1 cellular context compared by ENCODE assay signal in the genomic region with DNA sequence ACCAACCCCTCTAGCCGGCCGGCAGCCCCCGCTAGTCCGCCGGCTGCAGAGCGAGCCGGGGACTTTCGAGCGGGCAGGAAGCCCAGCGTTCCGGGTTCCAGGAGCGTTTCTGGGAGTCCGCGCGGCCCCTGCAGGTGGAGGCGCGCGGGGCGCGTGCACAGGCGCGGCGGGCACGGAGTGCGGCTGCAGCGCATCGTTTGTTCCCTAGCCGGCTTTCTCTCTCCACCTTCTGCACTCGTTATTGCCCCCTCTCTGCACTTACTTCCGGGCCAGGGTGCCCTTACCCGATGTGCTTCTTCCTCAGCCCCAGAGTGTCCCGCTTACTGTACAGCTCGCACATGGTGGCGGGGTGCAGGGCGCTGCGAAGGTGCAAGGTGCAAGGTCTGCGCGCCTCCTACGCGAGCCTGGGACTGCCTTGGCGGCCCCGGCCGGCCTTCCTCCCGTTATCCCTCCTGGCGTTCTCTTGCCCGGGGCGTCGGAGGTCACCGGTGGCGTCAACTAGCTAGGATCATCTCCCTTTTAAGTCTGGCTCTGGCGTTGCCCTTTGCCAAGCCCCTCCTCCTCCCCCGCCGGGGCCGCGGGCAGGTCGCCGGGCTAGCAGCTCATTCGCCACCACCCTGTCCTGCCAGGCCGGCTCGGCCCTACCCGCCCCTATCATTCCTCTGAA.
TF ChIP-seq lines count a peak whose summit lies in the region.

A gene (minus strand): TSS at position 495 of the 667 bp plus-strand sequence. CDS start 155 bp downstream, at position 340.

TF ChIP-seq in WTC11, 78 proteins besides CTCF, POLR2A, EP300 and RAD21 (continued from another document and continues in another):
- TF ChIP-seq, protein P1, sequence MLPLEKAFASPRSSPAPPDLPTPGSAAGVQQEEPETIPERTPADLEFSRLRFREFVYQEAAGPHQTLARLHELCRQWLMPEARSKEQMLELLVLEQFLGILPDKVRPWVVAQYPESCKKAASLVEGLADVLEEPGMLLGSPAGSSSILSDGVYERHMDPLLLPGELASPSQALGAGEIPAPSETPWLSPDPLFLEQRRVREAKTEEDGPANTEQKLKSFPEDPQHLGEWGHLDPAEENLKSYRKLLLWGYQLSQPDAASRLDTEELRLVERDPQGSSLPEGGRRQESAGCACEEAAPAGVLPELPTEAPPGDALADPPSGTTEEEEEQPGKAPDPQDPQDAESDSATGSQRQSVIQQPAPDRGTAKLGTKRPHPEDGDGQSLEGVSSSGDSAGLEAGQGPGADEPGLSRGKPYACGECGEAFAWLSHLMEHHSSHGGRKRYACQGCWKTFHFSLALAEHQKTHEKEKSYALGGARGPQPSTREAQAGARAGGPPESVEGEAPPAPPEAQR (CRISPR knock-in tag; IDR thresholded peaks at IDR 0.05), result no peak
- TF ChIP-seq, protein P2, sequence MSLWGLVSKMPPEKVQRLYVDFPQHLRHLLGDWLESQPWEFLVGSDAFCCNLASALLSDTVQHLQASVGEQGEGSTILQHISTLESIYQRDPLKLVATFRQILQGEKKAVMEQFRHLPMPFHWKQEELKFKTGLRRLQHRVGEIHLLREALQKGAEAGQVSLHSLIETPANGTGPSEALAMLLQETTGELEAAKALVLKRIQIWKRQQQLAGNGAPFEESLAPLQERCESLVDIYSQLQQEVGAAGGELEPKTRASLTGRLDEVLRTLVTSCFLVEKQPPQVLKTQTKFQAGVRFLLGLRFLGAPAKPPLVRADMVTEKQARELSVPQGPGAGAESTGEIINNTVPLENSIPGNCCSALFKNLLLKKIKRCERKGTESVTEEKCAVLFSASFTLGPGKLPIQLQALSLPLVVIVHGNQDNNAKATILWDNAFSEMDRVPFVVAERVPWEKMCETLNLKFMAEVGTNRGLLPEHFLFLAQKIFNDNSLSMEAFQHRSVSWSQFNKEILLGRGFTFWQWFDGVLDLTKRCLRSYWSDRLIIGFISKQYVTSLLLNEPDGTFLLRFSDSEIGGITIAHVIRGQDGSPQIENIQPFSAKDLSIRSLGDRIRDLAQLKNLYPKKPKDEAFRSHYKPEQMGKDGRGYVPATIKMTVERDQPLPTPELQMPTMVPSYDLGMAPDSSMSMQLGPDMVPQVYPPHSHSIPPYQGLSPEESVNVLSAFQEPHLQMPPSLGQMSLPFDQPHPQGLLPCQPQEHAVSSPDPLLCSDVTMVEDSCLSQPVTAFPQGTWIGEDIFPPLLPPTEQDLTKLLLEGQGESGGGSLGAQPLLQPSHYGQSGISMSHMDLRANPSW (CRISPR knock-in tag; conservative IDR thresholded peaks at IDR 0.05; ENCODE audit: low read depth), result no peak
- TF ChIP-seq ZNF317 (CRISPR knock-in tag; IDR thresholded peaks at IDR 0.05; ENCODE audit: borderline replicate concordance, low read depth), result peak; percentile 56; the same call in 1 of the 2 replicates
- TF ChIP-seq NFATC4 (CRISPR knock-in tag; IDR thresholded peaks at IDR 0.05), result no peak
- no peak for TF ChIP-seq SMAD4 (CRISPR knock-in tag; IDR thresholded peaks at IDR 0.05)
- TF ChIP-seq ELF4 (CRISPR knock-in tag; IDR thresholded peaks at IDR 0.05; ENCODE audit: low read depth), result no peak
- TF ChIP-seq, protein P3, sequence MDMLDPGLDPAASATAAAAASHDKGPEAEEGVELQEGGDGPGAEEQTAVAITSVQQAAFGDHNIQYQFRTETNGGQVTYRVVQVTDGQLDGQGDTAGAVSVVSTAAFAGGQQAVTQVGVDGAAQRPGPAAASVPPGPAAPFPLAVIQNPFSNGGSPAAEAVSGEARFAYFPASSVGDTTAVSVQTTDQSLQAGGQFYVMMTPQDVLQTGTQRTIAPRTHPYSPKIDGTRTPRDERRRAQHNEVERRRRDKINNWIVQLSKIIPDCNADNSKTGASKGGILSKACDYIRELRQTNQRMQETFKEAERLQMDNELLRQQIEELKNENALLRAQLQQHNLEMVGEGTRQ (CRISPR knock-in tag; IDR thresholded peaks at IDR 0.05), result no peak
- TF ChIP-seq SP1 (CRISPR knock-in tag; conservative IDR thresholded peaks at IDR 0.05), result 0 out of 2 replicates have a peak, but pooled peaks have one; percentile 51
- TF ChIP-seq, protein P4, sequence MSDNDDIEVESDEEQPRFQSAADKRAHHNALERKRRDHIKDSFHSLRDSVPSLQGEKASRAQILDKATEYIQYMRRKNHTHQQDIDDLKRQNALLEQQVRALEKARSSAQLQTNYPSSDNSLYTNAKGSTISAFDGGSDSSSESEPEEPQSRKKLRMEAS (CRISPR knock-in tag; IDR thresholded peaks at IDR 0.05), result peak; percentile 81
- TF ChIP-seq, protein P5, sequence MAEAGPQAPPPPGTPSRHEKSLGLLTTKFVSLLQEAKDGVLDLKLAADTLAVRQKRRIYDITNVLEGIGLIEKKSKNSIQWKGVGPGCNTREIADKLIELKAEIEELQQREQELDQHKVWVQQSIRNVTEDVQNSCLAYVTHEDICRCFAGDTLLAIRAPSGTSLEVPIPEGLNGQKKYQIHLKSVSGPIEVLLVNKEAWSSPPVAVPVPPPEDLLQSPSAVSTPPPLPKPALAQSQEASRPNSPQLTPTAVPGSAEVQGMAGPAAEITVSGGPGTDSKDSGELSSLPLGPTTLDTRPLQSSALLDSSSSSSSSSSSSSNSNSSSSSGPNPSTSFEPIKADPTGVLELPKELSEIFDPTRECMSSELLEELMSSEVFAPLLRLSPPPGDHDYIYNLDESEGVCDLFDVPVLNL (CRISPR knock-in tag; IDR thresholded peaks at IDR 0.05; ENCODE audit: borderline replicate concordance, low read depth), result no peak
- TF ChIP-seq EMX1 (CRISPR knock-in tag; IDR thresholded peaks at IDR 0.05), result 0 out of 2 replicates have a peak, but pooled peaks have one; percentile 3
- 0 out of 2 replicates have a peak, but pooled peaks have one; percentile 26 for TF ChIP-seq ZNF138 (CRISPR knock-in tag; conservative IDR thresholded peaks at IDR 0.05)
- peak; percentile 88; the same call in 1 of the 2 replicates for TF ChIP-seq FOXP1 (CRISPR knock-in tag; IDR thresholded peaks at IDR 0.05; ENCODE audit: borderline replicate concordance)
- no peak for TF ChIP-seq ZNF219 (CRISPR knock-in tag; IDR thresholded peaks at IDR 0.05; ENCODE audit: borderline replicate concordance)
- TF ChIP-seq ZNF416 (CRISPR knock-in tag; IDR thresholded peaks at IDR 0.05), result no peak
- 0 out of 2 replicates have a peak, but pooled peaks have one; percentile 31 for TF ChIP-seq TP53 (CRISPR knock-in tag; IDR thresholded peaks at IDR 0.05)
- TF ChIP-seq, protein P6, sequence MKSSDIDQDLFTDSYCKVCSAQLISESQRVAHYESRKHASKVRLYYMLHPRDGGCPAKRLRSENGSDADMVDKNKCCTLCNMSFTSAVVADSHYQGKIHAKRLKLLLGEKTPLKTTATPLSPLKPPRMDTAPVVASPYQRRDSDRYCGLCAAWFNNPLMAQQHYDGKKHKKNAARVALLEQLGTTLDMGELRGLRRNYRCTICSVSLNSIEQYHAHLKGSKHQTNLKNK (CRISPR knock-in tag; IDR thresholded peaks at IDR 0.05), result no peak
- TF ChIP-seq, protein P7, sequence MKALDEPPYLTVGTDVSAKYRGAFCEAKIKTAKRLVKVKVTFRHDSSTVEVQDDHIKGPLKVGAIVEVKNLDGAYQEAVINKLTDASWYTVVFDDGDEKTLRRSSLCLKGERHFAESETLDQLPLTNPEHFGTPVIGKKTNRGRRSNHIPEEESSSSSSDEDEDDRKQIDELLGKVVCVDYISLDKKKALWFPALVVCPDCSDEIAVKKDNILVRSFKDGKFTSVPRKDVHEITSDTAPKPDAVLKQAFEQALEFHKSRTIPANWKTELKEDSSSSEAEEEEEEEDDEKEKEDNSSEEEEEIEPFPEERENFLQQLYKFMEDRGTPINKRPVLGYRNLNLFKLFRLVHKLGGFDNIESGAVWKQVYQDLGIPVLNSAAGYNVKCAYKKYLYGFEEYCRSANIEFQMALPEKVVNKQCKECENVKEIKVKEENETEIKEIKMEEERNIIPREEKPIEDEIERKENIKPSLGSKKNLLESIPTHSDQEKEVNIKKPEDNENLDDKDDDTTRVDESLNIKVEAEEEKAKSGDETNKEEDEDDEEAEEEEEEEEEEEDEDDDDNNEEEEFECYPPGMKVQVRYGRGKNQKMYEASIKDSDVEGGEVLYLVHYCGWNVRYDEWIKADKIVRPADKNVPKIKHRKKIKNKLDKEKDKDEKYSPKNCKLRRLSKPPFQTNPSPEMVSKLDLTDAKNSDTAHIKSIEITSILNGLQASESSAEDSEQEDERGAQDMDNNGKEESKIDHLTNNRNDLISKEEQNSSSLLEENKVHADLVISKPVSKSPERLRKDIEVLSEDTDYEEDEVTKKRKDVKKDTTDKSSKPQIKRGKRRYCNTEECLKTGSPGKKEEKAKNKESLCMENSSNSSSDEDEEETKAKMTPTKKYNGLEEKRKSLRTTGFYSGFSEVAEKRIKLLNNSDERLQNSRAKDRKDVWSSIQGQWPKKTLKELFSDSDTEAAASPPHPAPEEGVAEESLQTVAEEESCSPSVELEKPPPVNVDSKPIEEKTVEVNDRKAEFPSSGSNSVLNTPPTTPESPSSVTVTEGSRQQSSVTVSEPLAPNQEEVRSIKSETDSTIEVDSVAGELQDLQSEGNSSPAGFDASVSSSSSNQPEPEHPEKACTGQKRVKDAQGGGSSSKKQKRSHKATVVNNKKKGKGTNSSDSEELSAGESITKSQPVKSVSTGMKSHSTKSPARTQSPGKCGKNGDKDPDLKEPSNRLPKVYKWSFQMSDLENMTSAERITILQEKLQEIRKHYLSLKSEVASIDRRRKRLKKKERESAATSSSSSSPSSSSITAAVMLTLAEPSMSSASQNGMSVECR (CRISPR knock-in tag; IDR thresholded peaks at IDR 0.05; ENCODE audit: borderline replicate concordance), result peak; percentile 84; the same call in 1 of the 2 replicates
- no peak; the same call in 1 of the 2 replicates for TF ChIP-seq CREM (CRISPR knock-in tag; IDR thresholded peaks at IDR 0.05)
- TF ChIP-seq ZNF232 (CRISPR knock-in tag; IDR thresholded peaks at IDR 0.05), result no peak
- TF ChIP-seq, protein P8, sequence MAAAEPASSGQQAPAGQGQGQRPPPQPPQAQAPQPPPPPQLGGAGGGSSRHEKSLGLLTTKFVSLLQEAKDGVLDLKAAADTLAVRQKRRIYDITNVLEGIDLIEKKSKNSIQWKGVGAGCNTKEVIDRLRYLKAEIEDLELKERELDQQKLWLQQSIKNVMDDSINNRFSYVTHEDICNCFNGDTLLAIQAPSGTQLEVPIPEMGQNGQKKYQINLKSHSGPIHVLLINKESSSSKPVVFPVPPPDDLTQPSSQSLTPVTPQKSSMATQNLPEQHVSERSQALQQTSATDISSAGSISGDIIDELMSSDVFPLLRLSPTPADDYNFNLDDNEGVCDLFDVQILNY (CRISPR knock-in tag; IDR thresholded peaks at IDR 0.05), result no peak; the same call in 1 of the 2 replicates
- peak; percentile 44 for TF ChIP-seq TEAD1 (CRISPR knock-in tag; IDR thresholded peaks at IDR 0.05)
- TF ChIP-seq, protein P9, sequence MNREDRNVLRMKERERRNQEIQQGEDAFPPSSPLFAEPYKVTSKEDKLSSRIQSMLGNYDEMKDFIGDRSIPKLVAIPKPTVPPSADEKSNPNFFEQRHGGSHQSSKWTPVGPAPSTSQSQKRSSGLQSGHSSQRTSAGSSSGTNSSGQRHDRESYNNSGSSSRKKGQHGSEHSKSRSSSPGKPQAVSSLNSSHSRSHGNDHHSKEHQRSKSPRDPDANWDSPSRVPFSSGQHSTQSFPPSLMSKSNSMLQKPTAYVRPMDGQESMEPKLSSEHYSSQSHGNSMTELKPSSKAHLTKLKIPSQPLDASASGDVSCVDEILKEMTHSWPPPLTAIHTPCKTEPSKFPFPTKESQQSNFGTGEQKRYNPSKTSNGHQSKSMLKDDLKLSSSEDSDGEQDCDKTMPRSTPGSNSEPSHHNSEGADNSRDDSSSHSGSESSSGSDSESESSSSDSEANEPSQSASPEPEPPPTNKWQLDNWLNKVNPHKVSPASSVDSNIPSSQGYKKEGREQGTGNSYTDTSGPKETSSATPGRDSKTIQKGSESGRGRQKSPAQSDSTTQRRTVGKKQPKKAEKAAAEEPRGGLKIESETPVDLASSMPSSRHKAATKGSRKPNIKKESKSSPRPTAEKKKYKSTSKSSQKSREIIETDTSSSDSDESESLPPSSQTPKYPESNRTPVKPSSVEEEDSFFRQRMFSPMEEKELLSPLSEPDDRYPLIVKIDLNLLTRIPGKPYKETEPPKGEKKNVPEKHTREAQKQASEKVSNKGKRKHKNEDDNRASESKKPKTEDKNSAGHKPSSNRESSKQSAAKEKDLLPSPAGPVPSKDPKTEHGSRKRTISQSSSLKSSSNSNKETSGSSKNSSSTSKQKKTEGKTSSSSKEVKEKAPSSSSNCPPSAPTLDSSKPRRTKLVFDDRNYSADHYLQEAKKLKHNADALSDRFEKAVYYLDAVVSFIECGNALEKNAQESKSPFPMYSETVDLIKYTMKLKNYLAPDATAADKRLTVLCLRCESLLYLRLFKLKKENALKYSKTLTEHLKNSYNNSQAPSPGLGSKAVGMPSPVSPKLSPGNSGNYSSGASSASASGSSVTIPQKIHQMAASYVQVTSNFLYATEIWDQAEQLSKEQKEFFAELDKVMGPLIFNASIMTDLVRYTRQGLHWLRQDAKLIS (CRISPR knock-in tag; IDR thresholded peaks at IDR 0.05; ENCODE audit: borderline replicate concordance), result no peak; the same call in 1 of the 2 replicates
- TF ChIP-seq, protein P10, sequence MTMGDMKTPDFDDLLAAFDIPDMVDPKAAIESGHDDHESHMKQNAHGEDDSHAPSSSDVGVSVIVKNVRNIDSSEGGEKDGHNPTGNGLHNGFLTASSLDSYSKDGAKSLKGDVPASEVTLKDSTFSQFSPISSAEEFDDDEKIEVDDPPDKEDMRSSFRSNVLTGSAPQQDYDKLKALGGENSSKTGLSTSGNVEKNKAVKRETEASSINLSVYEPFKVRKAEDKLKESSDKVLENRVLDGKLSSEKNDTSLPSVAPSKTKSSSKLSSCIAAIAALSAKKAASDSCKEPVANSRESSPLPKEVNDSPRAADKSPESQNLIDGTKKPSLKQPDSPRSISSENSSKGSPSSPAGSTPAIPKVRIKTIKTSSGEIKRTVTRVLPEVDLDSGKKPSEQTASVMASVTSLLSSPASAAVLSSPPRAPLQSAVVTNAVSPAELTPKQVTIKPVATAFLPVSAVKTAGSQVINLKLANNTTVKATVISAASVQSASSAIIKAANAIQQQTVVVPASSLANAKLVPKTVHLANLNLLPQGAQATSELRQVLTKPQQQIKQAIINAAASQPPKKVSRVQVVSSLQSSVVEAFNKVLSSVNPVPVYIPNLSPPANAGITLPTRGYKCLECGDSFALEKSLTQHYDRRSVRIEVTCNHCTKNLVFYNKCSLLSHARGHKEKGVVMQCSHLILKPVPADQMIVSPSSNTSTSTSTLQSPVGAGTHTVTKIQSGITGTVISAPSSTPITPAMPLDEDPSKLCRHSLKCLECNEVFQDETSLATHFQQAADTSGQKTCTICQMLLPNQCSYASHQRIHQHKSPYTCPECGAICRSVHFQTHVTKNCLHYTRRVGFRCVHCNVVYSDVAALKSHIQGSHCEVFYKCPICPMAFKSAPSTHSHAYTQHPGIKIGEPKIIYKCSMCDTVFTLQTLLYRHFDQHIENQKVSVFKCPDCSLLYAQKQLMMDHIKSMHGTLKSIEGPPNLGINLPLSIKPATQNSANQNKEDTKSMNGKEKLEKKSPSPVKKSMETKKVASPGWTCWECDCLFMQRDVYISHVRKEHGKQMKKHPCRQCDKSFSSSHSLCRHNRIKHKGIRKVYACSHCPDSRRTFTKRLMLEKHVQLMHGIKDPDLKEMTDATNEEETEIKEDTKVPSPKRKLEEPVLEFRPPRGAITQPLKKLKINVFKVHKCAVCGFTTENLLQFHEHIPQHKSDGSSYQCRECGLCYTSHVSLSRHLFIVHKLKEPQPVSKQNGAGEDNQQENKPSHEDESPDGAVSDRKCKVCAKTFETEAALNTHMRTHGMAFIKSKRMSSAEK (CRISPR knock-in tag; IDR thresholded peaks at IDR 0.05; ENCODE audit: borderline replicate concordance), result no peak
- TF ChIP-seq OVOL2 (CRISPR knock-in tag; IDR thresholded peaks at IDR 0.05; ENCODE audit: borderline replicate concordance), result no peak
- no peak for TF ChIP-seq PRRX2 (CRISPR knock-in tag; IDR thresholded peaks at IDR 0.05)
- no peak for TF ChIP-seq TEAD4 (CRISPR knock-in tag; IDR thresholded peaks at IDR 0.05)
- TF ChIP-seq MYBL2 (CRISPR knock-in tag; IDR thresholded peaks at IDR 0.05), result 0 out of 2 replicates have a peak, but pooled peaks have one; percentile 46
- TF ChIP-seq, protein P11, sequence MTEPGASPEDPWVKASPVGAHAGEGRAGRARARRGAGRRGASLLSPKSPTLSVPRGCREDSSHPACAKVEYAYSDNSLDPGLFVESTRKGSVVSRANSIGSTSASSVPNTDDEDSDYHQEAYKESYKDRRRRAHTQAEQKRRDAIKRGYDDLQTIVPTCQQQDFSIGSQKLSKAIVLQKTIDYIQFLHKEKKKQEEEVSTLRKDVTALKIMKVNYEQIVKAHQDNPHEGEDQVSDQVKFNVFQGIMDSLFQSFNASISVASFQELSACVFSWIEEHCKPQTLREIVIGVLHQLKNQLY (CRISPR knock-in tag; IDR thresholded peaks at IDR 0.05), result no peak
